In genomic region chr16:30028438-30029093, GRCh38 we compare ENCODE assay signal across 1 cellular context.
TF ChIP-seq lines count a peak whose summit lies in the region.

No MANE protein-coding gene starts in this region.

TF ChIP-seq in H1, 55 proteins besides CTCF, POLR2A, EP300 and RAD21:
- TF ChIP-seq SIX5 (IDR thresholded peaks at IDR 0.05; ENCODE audit: low read depth, low read length): no peak
- no peak for TF ChIP-seq HDAC2 (IDR thresholded peaks at IDR 0.05; ENCODE audit: borderline replicate concordance in 1 of 2, low read depth in 2 of 2, low read length in 2 of 2)
- peak; percentile 83 to 94; a peak in 3 of 4 replicates for TF ChIP-seq SIN3A (conservative IDR thresholded peaks at IDR 0.05 in 1 of 2, IDR thresholded peaks at IDR 0.05 in 1 of 2; ENCODE audit: low read depth in 1 of 2, low read length in 2 of 2)
- TF ChIP-seq MAX (IDR thresholded peaks at IDR 0.05): peak; percentile 41; the same call in 1 of the 2 replicates
- TF ChIP-seq BACH1 (IDR thresholded peaks at IDR 0.05; ENCODE audit: low read length): 0 out of 2 replicates have a peak, but pooled peaks have one; percentile 18
